ENCODE assay signal across 18 cellular contexts in the genomic region with DNA sequence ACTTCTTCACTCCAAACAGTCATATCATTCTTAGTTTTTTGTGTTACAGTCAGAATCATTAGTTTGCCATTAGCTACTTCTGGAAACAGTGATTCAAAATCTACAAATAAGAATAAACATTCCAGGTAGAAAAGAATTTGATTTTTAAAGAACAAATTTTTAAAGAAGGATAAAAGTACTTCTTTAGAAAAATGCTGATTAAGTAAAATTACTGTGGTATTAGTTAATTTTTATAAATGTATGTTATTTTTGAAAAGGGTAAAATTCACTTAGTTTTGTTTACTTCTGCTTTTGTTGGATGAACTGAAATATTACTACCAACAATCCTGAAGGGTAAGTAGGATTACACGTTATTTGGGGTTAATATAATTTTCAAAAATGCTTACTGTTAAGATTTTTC. TPM values are rescaled to one million over a fixed set of nuclear protein-coding genes. Genes with fewer than 3 reads are reported as not detected.
DNase-seq lines count a peak whose midpoint lies in the region; ATAC-seq, FAIRE-seq and TF ChIP-seq lines count a peak whose summit lies in the region.
"Had no signal": no experiment of that assay in that cellular context is flagged by ENCODE, and none has a peak within 500 bp of the region (broad histone marks: within the 10 kb centered on the region; RNA-seq: fewer than 3 reads in every experiment).

No MANE protein-coding gene starts in this region.

- FAIRE-seq in G401.6 (lab: Jason Lieb, UNC) (peak; percentile 88), RCC 7860 (lab: Jason Lieb, UNC) (peak; percentile 14), endometrium (lab: Jason Lieb, UNC) (peak; percentile 31), pancreas (lab: Jason Lieb, UNC) (peak; percentile 74)

- H3K9me3 ChIP-seq in pancreas, result no peaks in the 10 kb centered on the region
- H3K9me3 ChIP-seq: BLaER1 had no signal

- H3K4me1 ChIP-seq in pancreas, result peaks cover 0 to 14% (median 0%) of the 10 kb centered on the region in 3 donors
- H3K4me1 ChIP-seq: BLaER1 had no signal

- DNase-seq in RCC 7860 (ENCODE audit: low spot score) (no peak), pancreas (no peak), NK-92 (lab: John Stamatoyannopoulos, UW; ENCODE audit: unreplicated experiment) (no peak), pons (ENCODE audit: low spot score) (no peak), amygdala (lab: John Stamatoyannopoulos, UW) (no peak)
- DNase-seq: CD4-positive, alpha-beta memory T cell; DMS153; DMS79; GF-D8; GOT3; H7; HFFc6 had no signal

- peaks cover 0 to 41% (median 13%) of the 10 kb centered on the region in 3 donors for H3K36me3 ChIP-seq in pancreas

- H3K27ac ChIP-seq in pancreas, result no peak overlapping the region
- H3K27ac ChIP-seq: BLaER1, HL-60 had no signal

- intact Hi-C loops in pancreas (cut with DNase I), result no loop called here

- H3K27me3 ChIP-seq in pancreas, result no peaks in the 10 kb centered on the region
- H3K27me3 ChIP-seq: BLaER1 had no signal

- 76 to 79% methylated on average over 1 of the region's 1 CpG for WGBS in pancreas, 2 donors

- no peak overlapping the region for H3K4me3 ChIP-seq in pancreas
- H3K4me3 ChIP-seq: BLaER1 had no signal

- TF ChIP-seq CTCF in pancreas (IDR thresholded peaks at IDR 0.05), result no peak

- no peak for ATAC-seq in pancreas
- ATAC-seq in GM21367 (IDR thresholded peaks at IDR 0.05; ENCODE audit: unreplicated experiment), result no peak
- ATAC-seq: HCT116 had no signal

RNA-seq across cellular contexts. Expression of a gene that starts 11.8 kb away (rescaled TPM):
- 10 to 100 TPM; 44.5 to 68.0 (median 57.6) TPM for total RNA-seq in pancreas
- 10 to 100 TPM; 20.1 to 49.1 TPM for polyA plus RNA-seq in pancreas
